ENCODE assay signal across 8 cellular contexts in genomic region chr15:42273900-42274692, GRCh38. TPM values are rescaled to one million over a fixed set of nuclear protein-coding genes. Genes with fewer than 3 reads are reported as not detected.
DNase-seq lines count a peak whose midpoint lies in the region; ATAC-seq and TF ChIP-seq lines count a peak whose summit lies in the region.

No MANE protein-coding gene starts in this region.

- intact Hi-C loops in transverse colon (cut with DNase I; ENCODE audit: low total_unique reads) = no loop called here

- H3K4me3 Mint-ChIP-seq in activated naive CD8-positive, alpha-beta T cell treated with anti-CD3 and anti-CD28 coated beads, Interleukin-2, amount 50 U/mL, for 24 hours = peak overlapping the region; percentile 99

- peak overlapping the region; percentile 99 for H3K27ac Mint-ChIP-seq in activated naive CD8-positive, alpha-beta T cell treated with anti-CD3 and anti-CD28 coated beads, Interleukin-2, amount 50 U/mL, for 24 hours

- peaks cover 12% of the 10 kb centered on the region for H3K79me2 ChIP-seq in trophoblast cell (ENCODE audit: control insufficient read depth, insufficient read depth, low read length, poor library complexity)

- in situ Hi-C loops in transverse colon (cut with MboI; ENCODE audit: low pct_ligation_motif_present in 1 of 4, low pct_unique_long_range_greater_than_20kb in 1 of 4, low sequenced_read_pairs in 3 of 4) = no loop called here

- TF ChIP-seq CTCF in BE2C (IDR thresholded peaks at IDR 0.05; ENCODE audit: low read depth, low read length) = no peak
- no peak for TF ChIP-seq CTCF in cardiac muscle cell (IDR thresholded peaks at IDR 0.05; ENCODE audit: low read depth, low read length)
- TF ChIP-seq CTCF in transverse colon (IDR thresholded peaks at IDR 0.05) = no peak

- DNase-seq in BE2C (peak; percentile 31), HUDEP-2 (lab: John Stamatoyannopoulos, UW; ENCODE audit: unreplicated experiment in 76 of 76) (peak in 60 of 76 experiments; percentile 9 to 61 (median 34)), cardiac muscle cell (ENCODE audit: low read depth in 1 of 2, low spot score in 1 of 2) (peak; percentile 18 to 63), trophoblast cell (peak; percentile 46 to 60), transverse colon (peak; percentile 82)
- peak; percentile 69 for DNase-seq in activated naive CD8-positive, alpha-beta T cell treated with anti-CD3 and anti-CD28 coated beads, Interleukin-2, amount 50 U/mL, for 24 hours

- H3K27me3 ChIP-seq in BE2C (no peaks in the 10 kb centered on the region), cardiac muscle cell (no peaks in the 10 kb centered on the region), trophoblast cell (ENCODE audit: insufficient read depth, low read length) (no peaks in the 10 kb centered on the region), transverse colon (no peaks in the 10 kb centered on the region)

- peak overlapping the region; percentile 97 for H4K8ac ChIP-seq in trophoblast cell (ENCODE audit: low read depth, low read length)

- H3K27me3 Mint-ChIP-seq in activated naive CD8-positive, alpha-beta T cell treated with anti-CD3 and anti-CD28 coated beads, Interleukin-2, amount 50 U/mL, for 24 hours = no peaks in the 10 kb centered on the region

- peak overlapping the region; percentile 91 for H4K91ac ChIP-seq in trophoblast cell (ENCODE audit: low read depth, low read length)

- H2AK5ac ChIP-seq in trophoblast cell (ENCODE audit: low read length) = peak overlapping the region; percentile 95

- ATAC-seq in GM19438 (IDR thresholded peaks at IDR 0.05; ENCODE audit: low read depth, unreplicated experiment) (peak; percentile 27), SK-N-SH treated with all-trans-retinoic acid at 6 μM for 48 hours (peak; percentile 41)
- ATAC-seq in activated naive CD8-positive, alpha-beta T cell treated with anti-CD3 and anti-CD28 coated beads, Interleukin-2, amount 50 U/mL, for 24 hours = peak; percentile 34

- H2BK120ac ChIP-seq in trophoblast cell (ENCODE audit: insufficient read depth, low read length, poor library complexity) = peak overlapping the region; percentile 81

- H3K4me3 ChIP-seq in BE2C (ENCODE audit: low read depth, low read length) (peak overlapping the region; percentile 74), cardiac muscle cell (peak overlapping the region; percentile 76), trophoblast cell (ENCODE audit: low read depth, low read length) (peak overlapping the region; percentile 67), transverse colon (peak overlapping the region; percentile 55 to 72 (median 62))

- H3K36me3 ChIP-seq in BE2C (peaks cover 4% of the 10 kb centered on the region; the same call in 1 of the 2 replicates), cardiac muscle cell (no peaks in the 10 kb centered on the region), trophoblast cell (ENCODE audit: control insufficient read depth in 1 of 2, insufficient read depth in 2 of 2, low read length in 2 of 2) (no peaks in the 10 kb centered on the region), transverse colon (no peaks in the 10 kb centered on the region)

- H2AFZ ChIP-seq in trophoblast cell (ENCODE audit: insufficient read depth, low read length, poor library complexity) = peak overlapping the region; percentile 82

- H3K4me1 Mint-ChIP-seq in activated naive CD8-positive, alpha-beta T cell treated with anti-CD3 and anti-CD28 coated beads, Interleukin-2, amount 50 U/mL, for 24 hours = peaks cover 47% of the 10 kb centered on the region

- H2BK5ac ChIP-seq in trophoblast cell (ENCODE audit: low read depth, low read length, poor library complexity) = peak overlapping the region; percentile 86

- no peaks in the 10 kb centered on the region for H3K9me3 ChIP-seq in BE2C
- no peaks in the 10 kb centered on the region for H3K9me3 ChIP-seq in cardiac muscle cell (ENCODE audit: low read depth)
- H3K9me3 ChIP-seq in trophoblast cell (ENCODE audit: insufficient read depth, low read depth, low read length) = no peaks in the 10 kb centered on the region
- no peaks in the 10 kb centered on the region for H3K9me3 ChIP-seq in transverse colon

- no CpG with 5 or more reads among the region's 26 CpGs for WGBS in trophoblast cell (ENCODE audit: extremely low coverage, insufficient coverage, insufficient read length)
- WGBS in transverse colon (ENCODE audit: low coverage in 1 of 2), 2 donors = 2 to 6% methylated on average over 7 to 26 of the region's 26 CpGs

- no peak overlapping the region for H3K23ac ChIP-seq in trophoblast cell (ENCODE audit: low read length)

- peak overlapping the region; percentile 82 for H3K4me2 ChIP-seq in trophoblast cell (ENCODE audit: low read length)

- H3K4me1 ChIP-seq in BE2C (no peaks in the 10 kb centered on the region), cardiac muscle cell (ENCODE audit: low read depth) (peaks cover 23% of the 10 kb centered on the region), trophoblast cell (ENCODE audit: control insufficient read depth in 1 of 2, insufficient read depth in 2 of 2, low read length in 2 of 2) (peaks cover 4 to 8% of the 10 kb centered on the region in 2 experiments), transverse colon (peaks cover 18 to 54% (median 45%) of the 10 kb centered on the region in 4 donors)

- no peak for TF ChIP-seq POLR2A in transverse colon (IDR thresholded peaks at IDR 0.05)

- peaks cover 10% of the 10 kb centered on the region for H3K79me1 ChIP-seq in trophoblast cell (ENCODE audit: low read length)

- H3K9ac ChIP-seq in trophoblast cell (ENCODE audit: low read length) = peak overlapping the region; percentile 85

- H3K18ac ChIP-seq in trophoblast cell (ENCODE audit: low read length) = peak overlapping the region; percentile 93

- peak overlapping the region; percentile 97 for H3K27ac ChIP-seq in cardiac muscle cell
- H3K27ac ChIP-seq in trophoblast cell (ENCODE audit: low read depth, low read length) = peak overlapping the region; percentile 94
- peak overlapping the region; percentile 97 to 99 (median 98) for H3K27ac ChIP-seq in transverse colon

- H2BK12ac ChIP-seq in trophoblast cell (ENCODE audit: low read length) = peak overlapping the region; percentile 36

- TF ChIP-seq EP300 in transverse colon (IDR thresholded peaks at IDR 0.05; ENCODE audit: low read depth) = no peak

- no peaks in the 10 kb centered on the region for H3K9me3 Mint-ChIP-seq in activated naive CD8-positive, alpha-beta T cell treated with anti-CD3 and anti-CD28 coated beads, Interleukin-2, amount 50 U/mL, for 24 hours

- peak overlapping the region; percentile 92 for H3K14ac ChIP-seq in trophoblast cell (ENCODE audit: low read length)

- peak overlapping the region; percentile 95 for H4K12ac ChIP-seq in trophoblast cell (ENCODE audit: low read depth, low read length)

- peak overlapping the region; percentile 89 for H3K4ac ChIP-seq in trophoblast cell (ENCODE audit: low read depth, low read length)

- H3K36me3 Mint-ChIP-seq in activated naive CD8-positive, alpha-beta T cell treated with anti-CD3 and anti-CD28 coated beads, Interleukin-2, amount 50 U/mL, for 24 hours (ENCODE audit: low read depth) = peaks cover 17% of the 10 kb centered on the region

TF ChIP-seq in SK-N-SH treated with all-trans-retinoic acid at 6 μM for 48 hours, 23 proteins besides CTCF, POLR2A, EP300 and RAD21 (continues in another document):
- TF ChIP-seq SNAI2 (CRISPR knock-in tag; IDR thresholded peaks at IDR 0.05) (no peak), GLIS3 (CRISPR knock-in tag; IDR thresholded peaks at IDR 0.05) (no peak), CSDC2 (CRISPR knock-in tag; IDR thresholded peaks at IDR 0.05) (no peak), ESRRG (CRISPR knock-in tag; IDR thresholded peaks at IDR 0.05) (no peak), PATZ1 (CRISPR knock-in tag; IDR thresholded peaks at IDR 0.05; ENCODE audit: borderline replicate concordance) (no peak), ZNF565 (CRISPR knock-in tag; conservative IDR thresholded peaks at IDR 0.05; ENCODE audit: low read depth) (no peak), ZFP30 (CRISPR knock-in tag; IDR thresholded peaks at IDR 0.05) (no peak), ZNF8 (CRISPR knock-in tag; IDR thresholded peaks at IDR 0.05) (no peak), TOX (CRISPR knock-in tag; IDR thresholded peaks at IDR 0.05; ENCODE audit: borderline replicate concordance) (no peak), ARNTL (CRISPR knock-in tag; IDR thresholded peaks at IDR 0.05; ENCODE audit: borderline replicate concordance, low read depth) (no peak), RARB (CRISPR knock-in tag; IDR thresholded peaks at IDR 0.05) (no peak), OSR1 (CRISPR knock-in tag; IDR thresholded peaks at IDR 0.05) (no peak)

RNA-seq across cellular contexts. Expression of gene TMEM87A, which starts 0.9 kb away (rescaled TPM):
- 36.8 TPM for polyA plus RNA-seq in BE2C (2012; ENCODE audit: insufficient read depth, insufficient read length, low read depth)
- total RNA-seq in cardiac muscle cell = 39.8 and 43.5 TPM in 2 replicates
- polyA plus RNA-seq in cardiac muscle cell = 59.2 and 85.5 TPM in 2 replicates
- 34.6 and 35.3 TPM in 2 replicates for polyA plus RNA-seq in trophoblast cell (2013)
- 100 to 1,000 TPM in 3 of 4 donors, 10 to 100 TPM in 1; 93.1 to 110 (median 107) TPM for total RNA-seq in transverse colon

RNA-seq across cellular contexts. Expression of gene GANC, which starts 1.1 kb away (rescaled TPM):
- polyA plus RNA-seq in BE2C (2012; ENCODE audit: insufficient read depth, insufficient read length, low read depth) = 11.9 TPM
- 17.6 and 22.2 TPM in 2 replicates for total RNA-seq in cardiac muscle cell
- 21.0 and 24.2 TPM in 2 replicates for polyA plus RNA-seq in cardiac muscle cell
- 6.6 and 7.2 TPM in 2 replicates for polyA plus RNA-seq in trophoblast cell (2013)
- total RNA-seq in transverse colon = 100 to 1,000 TPM in 1 of 4 donors, 10 to 100 TPM in 3; 36.6 to 143 (median 54.8) TPM

Comparison
In these comparisons a context has a peak if more than half of its experiments do, and no peak if none do; other contexts are left out.
1. Peak in every context shown above with its lines: DNase-seq, ATAC-seq, H3K4me3 ChIP-seq and H3K27ac ChIP-seq.
2. DNase-seq: peak in every context shown above with its lines; median percentile 82 in transverse colon; 69 in activated naive CD8-positive, alpha-beta T cell treated with anti-CD3 and anti-CD28 coated beads, Interleukin-2, amount 50 U/mL, for 24 hours; 53 in trophoblast cell; 40 in cardiac muscle cell; 34 in HUDEP-2; 31 in BE2C.